Comparison of ENCODE assay signal across 27 cellular contexts in the genomic region with DNA sequence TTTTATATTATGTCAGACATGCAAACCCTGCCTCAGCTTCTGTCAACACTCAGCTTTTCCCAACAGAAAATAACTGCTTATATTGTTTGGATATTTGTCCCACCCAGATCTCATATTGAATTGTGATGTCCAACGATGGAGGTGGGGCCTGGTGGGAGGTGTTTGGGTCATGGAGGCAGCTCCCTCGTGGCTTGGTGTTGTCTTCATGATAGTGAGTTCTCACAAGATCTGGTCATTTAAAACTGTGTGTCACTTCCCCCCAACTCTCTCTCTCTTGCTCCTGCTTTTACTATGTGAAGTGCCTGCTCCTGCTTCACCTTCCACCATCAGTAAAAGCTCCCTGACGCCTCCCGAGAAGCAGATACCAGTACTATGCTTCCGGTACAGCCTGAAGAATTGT.
"Had no signal": no experiment of that assay in that cellular context is flagged by ENCODE, and none has a peak within 500 bp of the region (broad histone marks: within the 10 kb centered on the region; RNA-seq: fewer than 3 reads in every experiment).

No MANE protein-coding gene starts in this region.

- H3K27me3 ChIP-seq: breast epithelium, gastroesophageal sphincter, ovary, testis, uterus had no signal

- H3K4me3 ChIP-seq: breast epithelium, gastroesophageal sphincter, ovary, prostate gland, skin epidermis, testis, uterus had no signal

- H3K36me3 ChIP-seq: breast epithelium, gastroesophageal sphincter, neutrophil, ovary, prostate gland, uterus had no signal

- H3K27ac ChIP-seq: breast epithelium, gastroesophageal sphincter, neutrophil, ovary, prostate gland, skin epidermis, testis, uterus had no signal

- H3K27ac Mint-ChIP-seq: activated naive CD4-positive, alpha-beta T cell treated with anti-CD3 and anti-CD28 coated beads, Interleukin-2, amount 10 ng/mL, durations not matched to agents 7 days and 5 days; activated naive CD8-positive, alpha-beta T cell treated with anti-CD3 and anti-CD28 coated beads, Interleukin-2, amount 10 ng/mL, durations not matched to agents 7 days and 5 days; activated T-helper 1 cell treated with anti-CD3 and anti-CD28 coated beads, Interleukin-12 subunit alpha, Interleukin-12 subunit beta, Interleukin-2, Interleukin-4 antibody, amounts not matched to agents 30 ng/mL and 10 ng/mL and 1 ng/mL, durations not matched to agents 14 hours and 24 hours and 36 hours; natural killer cell treated with Interleukin-12 subunit alpha and Interleukin-12 subunit beta and Interleukin-15 and Interleukin-18, amount 100 ng/mL, for 72 hours; type B pancreatic cell had no signal

- H3K9me3 Mint-ChIP-seq: activated naive CD4-positive, alpha-beta T cell treated with anti-CD3 and anti-CD28 coated beads, Interleukin-2, amount 10 ng/mL, durations not matched to agents 7 days and 5 days; activated naive CD8-positive, alpha-beta T cell treated with anti-CD3 and anti-CD28 coated beads, Interleukin-2, amount 10 ng/mL, durations not matched to agents 7 days and 5 days; activated T-helper 1 cell treated with anti-CD3 and anti-CD28 coated beads, Interleukin-12 subunit alpha, Interleukin-12 subunit beta, Interleukin-2, Interleukin-4 antibody, amounts not matched to agents 30 ng/mL and 10 ng/mL and 1 ng/mL, durations not matched to agents 14 hours and 24 hours and 36 hours; central memory CD8-positive, alpha-beta T cell; natural killer cell treated with Interleukin-12 subunit alpha and Interleukin-12 subunit beta and Interleukin-15 and Interleukin-18, amount 100 ng/mL, for 72 hours; type B pancreatic cell had no signal

- H3K9me3 ChIP-seq: neutrophil, ovary, prostate gland, testis, uterus had no signal

- H3K4me1 ChIP-seq: breast epithelium, gastroesophageal sphincter, prostate gland, testis, uterus had no signal

- H3K4me3 Mint-ChIP-seq: activated naive CD4-positive, alpha-beta T cell treated with anti-CD3 and anti-CD28 coated beads, Interleukin-2, amount 10 ng/mL, durations not matched to agents 7 days and 5 days; activated naive CD8-positive, alpha-beta T cell treated with anti-CD3 and anti-CD28 coated beads, Interleukin-2, amount 10 ng/mL, durations not matched to agents 7 days and 5 days; activated T-helper 1 cell treated with anti-CD3 and anti-CD28 coated beads, Interleukin-12 subunit alpha, Interleukin-12 subunit beta, Interleukin-2, Interleukin-4 antibody, amounts not matched to agents 30 ng/mL and 10 ng/mL and 1 ng/mL, durations not matched to agents 14 hours and 24 hours and 36 hours; central memory CD8-positive, alpha-beta T cell; natural killer cell treated with Interleukin-12 subunit alpha and Interleukin-12 subunit beta and Interleukin-15 and Interleukin-18, amount 100 ng/mL, for 72 hours; type B pancreatic cell had no signal

- H3K36me3 Mint-ChIP-seq: activated naive CD4-positive, alpha-beta T cell treated with anti-CD3 and anti-CD28 coated beads, Interleukin-2, amount 10 ng/mL, durations not matched to agents 7 days and 5 days; activated naive CD8-positive, alpha-beta T cell treated with anti-CD3 and anti-CD28 coated beads, Interleukin-2, amount 10 ng/mL, durations not matched to agents 7 days and 5 days; natural killer cell treated with Interleukin-12 subunit alpha and Interleukin-12 subunit beta and Interleukin-15 and Interleukin-18, amount 100 ng/mL, for 72 hours had no signal

- H3K4me1 Mint-ChIP-seq: activated naive CD4-positive, alpha-beta T cell treated with anti-CD3 and anti-CD28 coated beads, Interleukin-2, amount 10 ng/mL, durations not matched to agents 7 days and 5 days; activated naive CD8-positive, alpha-beta T cell treated with anti-CD3 and anti-CD28 coated beads, Interleukin-2, amount 10 ng/mL, durations not matched to agents 7 days and 5 days had no signal

- DNase-seq: activated CD4-positive, alpha-beta T cell treated with anti-CD3 and anti-CD28 coated beads for 48 hours; activated CD4-positive, alpha-beta T cell treated with anti-CD3 and anti-CD28 coated beads, Interleukin-2, amount 50 U/mL, for 48 hours; activated CD8-positive, alpha-beta memory T cell treated with anti-CD3 and anti-CD28 coated beads for 24 hours; activated effector memory CD4-positive, alpha-beta T cell treated with anti-CD3 and anti-CD28 coated beads, Interleukin-2, amount 50 U/mL, for 16 hours; activated naive CD4-positive, alpha-beta T cell treated with anti-CD3 and anti-CD28 coated beads, Interleukin-2, amount 10 ng/mL, durations not matched to agents 7 days and 5 days; activated naive CD8-positive, alpha-beta T cell treated with anti-CD3 and anti-CD28 coated beads, Interleukin-2, amount 10 ng/mL, durations not matched to agents 7 days and 5 days; dermis blood vessel endothelial cell; effector CD4-positive, alpha-beta T cell; hippocampal formation; left cardiac atrium; ovary; retina; stimulated activated CD4-positive, alpha-beta T cell treated with anti-CD3 and anti-CD28 coated beads, Interleukin-12 subunit alpha, Interleukin-12 subunit beta, amount 100 ng/mL, for 4 hours; stimulated activated CD4-positive, alpha-beta T cell treated with anti-CD3 and anti-CD28 coated beads, Interleukin-4, amount 100 ng/mL, for 1 hour; stimulated activated naive CD8-positive, alpha-beta T cell treated with anti-CD3 and anti-CD28 coated beads, Interleukin-15, Interleukin-2, amounts not matched to agents 100 U/mL and 50 U/mL, for 24 hours; testis; uterus had no signal

- ATAC-seq: gastroesophageal sphincter; left cardiac atrium; natural killer cell treated with Interleukin-12 subunit alpha and Interleukin-12 subunit beta and Interleukin-15 and Interleukin-18, amount 100 ng/mL, for 72 hours; sciatic nerve; stimulated activated naive CD8-positive, alpha-beta T cell treated with anti-CD3 and anti-CD28 coated beads, Interleukin-15, Interleukin-2, amounts not matched to agents 100 U/mL and 50 U/mL, for 24 hours had no signal
